In the genomic region with DNA sequence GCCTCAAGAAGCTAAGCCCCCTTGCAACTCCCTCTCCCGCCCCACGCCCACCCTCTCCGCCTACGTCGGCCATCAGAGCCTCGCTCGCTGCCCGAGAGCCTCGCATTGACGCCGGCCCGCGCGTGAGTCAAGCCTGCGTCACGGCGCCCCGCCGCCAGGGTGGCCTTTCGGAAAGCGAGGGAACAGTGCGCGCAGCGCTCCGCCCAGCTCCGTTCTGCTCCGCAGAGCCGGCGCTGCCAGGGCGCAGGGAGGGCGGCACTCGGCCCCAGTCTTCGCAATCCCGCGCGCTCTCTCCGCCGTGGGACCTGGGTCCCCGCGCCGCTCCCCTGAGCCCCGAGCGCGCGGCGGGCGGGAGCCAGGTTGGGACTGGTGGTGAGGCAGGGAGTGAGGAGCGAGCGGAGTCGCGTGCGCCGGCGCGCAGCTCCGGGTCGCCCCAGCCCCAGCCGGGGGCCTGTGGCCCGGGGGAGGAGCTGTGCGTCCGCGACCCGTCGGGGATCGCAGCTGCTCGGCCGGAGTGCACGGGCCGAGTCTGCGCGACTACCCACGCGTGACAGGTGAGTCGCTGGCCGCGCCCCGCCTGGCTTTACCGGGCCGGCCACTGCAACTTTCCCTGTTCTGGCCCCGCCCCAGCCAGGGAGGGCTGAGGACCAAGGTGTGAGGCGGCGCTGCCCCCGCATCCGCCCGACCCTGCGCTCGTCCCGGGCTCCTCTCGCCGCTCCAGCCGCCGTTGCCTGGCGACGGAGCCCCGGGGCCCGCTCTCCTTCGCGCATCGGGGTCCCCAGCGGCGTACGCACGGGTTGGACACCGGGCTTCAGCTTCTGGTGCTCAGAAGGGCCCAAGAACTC, we compare ENCODE assay signal across 8 cellular contexts. TPM values are rescaled to one million over a fixed set of nuclear protein-coding genes. Genes with fewer than 3 reads are reported as not detected.
DNase-seq lines count a peak whose midpoint lies in the region; ATAC-seq and TF ChIP-seq lines count a peak whose summit lies in the region.

A gene (plus strand): TSS at position 165 of the 845 bp plus-strand sequence. CDS start 16,436 bp downstream, outside the sequence.

- no peaks in the 10 kb centered on the region for H3K36me3 Mint-ChIP-seq in activated CD4-positive, alpha-beta T cell treated with anti-CD3 and anti-CD28 coated beads for 36 hours (ENCODE audit: low read depth)
- H3K36me3 Mint-ChIP-seq in endothelial cell (ENCODE audit: low read depth, unreplicated experiment): peaks cover 4% of the 10 kb centered on the region

- H3K27ac ChIP-seq in SK-N-SH (ENCODE audit: low read depth in 2 of 2, low read length in 1 of 2) (no peak within 1 kb of the TSS), osteoblast (ENCODE audit: low read depth, low read length) (no peak within 1 kb of the TSS), MM.1S (ENCODE audit: low read length) (no peak within 1 kb of the TSS)

- peaks cover 45% of the 10 kb centered on the region for H3K27me3 Mint-ChIP-seq in activated CD4-positive, alpha-beta T cell treated with anti-CD3 and anti-CD28 coated beads for 36 hours
- H3K27me3 Mint-ChIP-seq in endothelial cell (ENCODE audit: unreplicated experiment): peaks cover 8% of the 10 kb centered on the region

- H3K27me3 ChIP-seq in SK-N-SH (ENCODE audit: insufficient read depth): peaks cover 23% of the 10 kb centered on the region; the same call in 1 of the 2 replicates
- peaks cover 60% of the 10 kb centered on the region for H3K27me3 ChIP-seq in osteoblast (ENCODE audit: insufficient read depth, low read length)
- H3K27me3 ChIP-seq in MM.1S (replicated peaks; ENCODE audit: insufficient read depth, low read length): no peaks in the 10 kb centered on the region

- ATAC-seq in activated CD4-positive, alpha-beta T cell treated with anti-CD3 and anti-CD28 coated beads for 36 hours: peak; percentile 93
- no peak for ATAC-seq in HG02938 (IDR thresholded peaks at IDR 0.05; ENCODE audit: unreplicated experiment)
- no peak for ATAC-seq in GM19328 (IDR thresholded peaks at IDR 0.05; ENCODE audit: unreplicated experiment)

- no peak for TF ChIP-seq EP300 in SK-N-SH (IDR thresholded peaks at IDR 0.05; ENCODE audit: borderline replicate concordance in 1 of 2, low read depth in 1 of 2, low read length in 1 of 2)

- peak; percentile 78 for DNase-seq in activated CD4-positive, alpha-beta T cell treated with anti-CD3 and anti-CD28 coated beads for 36 hours
- DNase-seq in activated CD4-positive, alpha-beta T cell treated with anti-CD3 and anti-CD28 coated beads, Interleukin-2, amount 50 U/mL, for 1 hour: no peak
- DNase-seq in SK-N-SH (peak; percentile 82), endothelial cell (ENCODE audit: low spot score) (peak; percentile 79), osteoblast (ENCODE audit: insufficient read length, low spot score, missing footprints) (peak; percentile 96), MM.1S (no peak)

- H3K9me2 ChIP-seq in SK-N-SH (no peaks in the 10 kb centered on the region), MM.1S (replicated peaks; ENCODE audit: insufficient read depth, low read length) (no peaks in the 10 kb centered on the region)

- H3K36me3 ChIP-seq in SK-N-SH (replicated peaks in 1 of 2; ENCODE audit: control insufficient read depth in 1 of 2, insufficient read depth in 2 of 2, low read length in 1 of 2) (no peaks in the 10 kb centered on the region), osteoblast (ENCODE audit: insufficient read depth, low read length) (no peaks in the 10 kb centered on the region), MM.1S (replicated peaks; ENCODE audit: insufficient read depth, low read length) (no peaks in the 10 kb centered on the region)

- no peak within 1 kb of the TSS for H3K4me3 Mint-ChIP-seq in activated CD4-positive, alpha-beta T cell treated with anti-CD3 and anti-CD28 coated beads for 36 hours
- H3K4me3 Mint-ChIP-seq in endothelial cell (ENCODE audit: unreplicated experiment): peak within 1 kb of the TSS; percentile 93

- peaks cover 3% of the 10 kb centered on the region for H3K4me1 Mint-ChIP-seq in activated CD4-positive, alpha-beta T cell treated with anti-CD3 and anti-CD28 coated beads for 36 hours
- peaks cover 48% of the 10 kb centered on the region for H3K4me1 Mint-ChIP-seq in endothelial cell (ENCODE audit: unreplicated experiment)

- no peak within 1 kb of the TSS for H3K27ac Mint-ChIP-seq in activated CD4-positive, alpha-beta T cell treated with anti-CD3 and anti-CD28 coated beads for 36 hours
- H3K27ac Mint-ChIP-seq in endothelial cell (ENCODE audit: unreplicated experiment): peak within 1 kb of the TSS; percentile 94

- POLR2A ChIA-PET in activated CD4-positive, alpha-beta T cell treated with anti-CD3 and anti-CD28 coated beads for 36 hours (lab: Charles Lee): no interaction called here
- POLR2A ChIA-PET in SK-N-SH (lab: Yijun Ruan, JAX): no interaction called here

- no peak for TF ChIP-seq RAD21 in SK-N-SH (IDR thresholded peaks at IDR 0.05; ENCODE audit: low read length)

- no peaks in the 10 kb centered on the region for H3K9me3 Mint-ChIP-seq in activated CD4-positive, alpha-beta T cell treated with anti-CD3 and anti-CD28 coated beads for 36 hours (ENCODE audit: low read depth)
- H3K9me3 Mint-ChIP-seq in endothelial cell (ENCODE audit: unreplicated experiment): no peaks in the 10 kb centered on the region

- TF ChIP-seq CTCF in SK-N-SH (IDR thresholded peaks at IDR 0.05) (no peak), endothelial cell (IDR thresholded peaks at IDR 0.05; ENCODE audit: unreplicated experiment) (peak; percentile 57), osteoblast (IDR thresholded peaks at IDR 0.05; ENCODE audit: extremely low read depth, low read depth, low read length) (no peak), MM.1S (IDR thresholded peaks at IDR 0.05; ENCODE audit: low read length) (no peak)

- peaks cover 0 to 9% of the 10 kb centered on the region in 2 experiments; a peak in 1 of 4 replicates for H3K4me1 ChIP-seq in SK-N-SH (ENCODE audit: control insufficient read depth in 1 of 2, insufficient read depth in 2 of 2, low read depth in 1 of 2, low read length in 1 of 2)
- H3K4me1 ChIP-seq in osteoblast (ENCODE audit: insufficient read depth, low read length): peaks cover 6% of the 10 kb centered on the region
- H3K4me1 ChIP-seq in MM.1S (ENCODE audit: low read length): no peaks in the 10 kb centered on the region

- H4K20me1 ChIP-seq in SK-N-SH (ENCODE audit: insufficient read depth) (no peaks in the 10 kb centered on the region), osteoblast (ENCODE audit: insufficient read depth, low read length) (peaks cover 3% of the 10 kb centered on the region), MM.1S (ENCODE audit: insufficient read depth, low read length) (no peaks in the 10 kb centered on the region)

- H3K4me2 ChIP-seq in SK-N-SH: peak within 1 kb of the TSS; percentile 82
- H3K4me2 ChIP-seq in osteoblast (ENCODE audit: insufficient read depth, low read length): peak within 1 kb of the TSS; percentile 64
- no peak within 1 kb of the TSS for H3K4me2 ChIP-seq in MM.1S (ENCODE audit: low read depth, low read length)

- H3K4me3 ChIP-seq in SK-N-SH (ENCODE audit: low read depth in 2 of 2, low read length in 1 of 2): peak within 1 kb of the TSS; percentile 44 to 63
- peak within 1 kb of the TSS; percentile 57 for H3K4me3 ChIP-seq in osteoblast (ENCODE audit: insufficient read depth, low read length)
- no peak within 1 kb of the TSS for H3K4me3 ChIP-seq in MM.1S (ENCODE audit: low read length)

- CTCF ChIA-PET in activated CD4-positive, alpha-beta T cell treated with anti-CD3 and anti-CD28 coated beads for 36 hours (lab: Charles Lee): interaction anchor here (0.6 to 0.9 kb wide), 6 partner anchors 16 to 335 kb away, joined by 3 to 5 read pairs (median 4); no protein-coding TSS in a partner anchor
- CTCF ChIA-PET in SK-N-SH (lab: Yijun Ruan, JAX): interaction anchor here (0.6 to 7.3 kb wide), 11 partner anchors 8 to 310 kb away, joined by 3 to 76 read pairs (median 4); a partner anchor contains a TSS

- H3K79me2 ChIP-seq in SK-N-SH (ENCODE audit: insufficient read depth): no peaks in the 10 kb centered on the region
- H3K79me2 ChIP-seq in osteoblast (ENCODE audit: insufficient read depth, low read length): no peaks in the 10 kb centered on the region
- no peaks in the 10 kb centered on the region for H3K79me2 ChIP-seq in MM.1S (ENCODE audit: low read length)

- H3K9ac ChIP-seq in SK-N-SH (no peak within 1 kb of the TSS), MM.1S (ENCODE audit: low read length) (no peak within 1 kb of the TSS)

- 3% methylated on average over 15 of the region's 104 CpGs for WGBS in SK-N-SH (ENCODE audit: low lambda C conversion rate)

- intact Hi-C loops in activated CD4-positive, alpha-beta T cell treated with anti-CD3 and anti-CD28 coated beads for 36 hours (cut with DNase I, micrococcal nuclease): no loop called here

- H2AFZ ChIP-seq in SK-N-SH (ENCODE audit: low read depth): peak within 1 kb of the TSS; percentile 46; the same call in 1 of the 2 replicates
- peak within 1 kb of the TSS; percentile 51 for H2AFZ ChIP-seq in osteoblast (ENCODE audit: low read length)
- H2AFZ ChIP-seq in MM.1S (ENCODE audit: low read length): no peak within 1 kb of the TSS

- H3K9me3 ChIP-seq in SK-N-SH (no peaks in the 10 kb centered on the region), osteoblast (ENCODE audit: low read depth, low read length) (no peaks in the 10 kb centered on the region), MM.1S (replicated peaks; ENCODE audit: insufficient read depth, low read length) (no peaks in the 10 kb centered on the region)

- H3F3A ChIP-seq in SK-N-SH (replicated peaks; ENCODE audit: insufficient read depth) (peaks cover 5% of the 10 kb centered on the region), MM.1S (ENCODE audit: insufficient read depth, low read length) (no peaks in the 10 kb centered on the region)

TF ChIP-seq in SK-N-SH, 30 proteins besides CTCF, POLR2A, EP300 and RAD21 (continues in another document):
- TF ChIP-seq NFIC (IDR thresholded peaks at IDR 0.05; ENCODE audit: borderline replicate concordance): no peak
- no peak for TF ChIP-seq NRF1 (IDR thresholded peaks at IDR 0.05; ENCODE audit: low read depth, low read length)
- no peak for TF ChIP-seq MXI1 (IDR thresholded peaks at IDR 0.05; ENCODE audit: low read depth, low read length)
- no peak for TF ChIP-seq MEF2A (IDR thresholded peaks at IDR 0.05; ENCODE audit: borderline replicate concordance, low read depth)
- no peak for TF ChIP-seq RCOR1 (IDR thresholded peaks at IDR 0.05; ENCODE audit: low read length)
- TF ChIP-seq SMC3 (IDR thresholded peaks at IDR 0.05; ENCODE audit: low read depth, low read length): no peak
- TF ChIP-seq FOXM1 (IDR thresholded peaks at IDR 0.05; ENCODE audit: low read depth): no peak
- TF ChIP-seq TCF12 (IDR thresholded peaks at IDR 0.05): no peak

RNA-seq across cellular contexts. Expression of the gene that starts here (rescaled TPM):
- under 1 TPM; 0.07 TPM for total RNA-seq in activated CD4-positive, alpha-beta T cell treated with anti-CD3 and anti-CD28 coated beads for 36 hours
- polyA plus RNA-seq in SK-N-SH (2012; rRNA removed): 0.62 and 0.67 TPM in 2 replicates
- polyA plus RNA-seq in SK-N-SH (2012; cell fraction: cytosol; rRNA removed): 0.28 and 0.46 TPM in 2 replicates
- 2.0 and 2.1 TPM in 2 replicates for polyA plus RNA-seq in SK-N-SH (2012; cell fraction: nucleus; rRNA removed)
- total RNA-seq in endothelial cell (ENCODE audit: unreplicated experiment) (46.1 TPM), osteoblast (under 0.01 and 0.29 TPM in 2 replicates)

Comparison
In these comparisons a context has a peak if more than half of its experiments do, and no peak if none do; other contexts are left out.
1. RNA of the gene that starts here (total RNA-seq): 46.1 TPM in endothelial cell (single experiment); 0.07 TPM in activated CD4-positive, alpha-beta T cell treated with anti-CD3 and anti-CD28 coated beads for 36 hours and under 0.01 to 0.29 TPM in osteoblast; every median in the first group is over 10 times any median in the second.
2. Peak in DNase-seq and ATAC-seq in activated CD4-positive, alpha-beta T cell treated with anti-CD3 and anti-CD28 coated beads for 36 hours; RNA of the gene not detected or under 1 TPM.
3. Peak in DNase-seq, H3K4me3 ChIP-seq and H3K4me2 ChIP-seq in osteoblast; RNA of the gene not detected or under 1 TPM.
4. DNase-seq: peak in SK-N-SH (single experiment) and endothelial cell (single experiment); none in activated CD4-positive, alpha-beta T cell treated with anti-CD3 and anti-CD28 coated beads, Interleukin-2, amount 50 U/mL, for 1 hour (single experiment) and MM.1S (single experiment).